ENCODE assay signal across 10 cellular contexts in the genomic region with DNA sequence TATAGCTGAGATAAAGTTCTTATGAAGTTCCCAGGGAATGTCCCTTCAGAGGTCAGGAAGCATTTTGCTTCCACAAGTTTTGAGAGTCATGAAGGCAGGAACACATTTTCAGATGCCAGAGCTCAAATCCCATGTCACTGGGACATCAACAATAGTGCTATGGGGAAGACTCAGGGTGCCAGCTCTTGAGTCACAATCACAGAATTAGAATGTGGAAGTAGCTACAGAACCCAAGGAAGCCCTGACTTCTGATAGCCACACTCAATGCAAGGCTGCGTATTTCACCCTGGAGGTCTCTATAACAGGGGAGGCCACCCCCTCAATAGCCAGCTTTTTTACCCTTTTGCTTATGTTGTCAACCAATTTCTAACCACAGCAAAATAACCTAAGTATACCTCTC. TPM values are rescaled to one million over a fixed set of nuclear protein-coding genes. Genes with fewer than 3 reads are reported as not detected.
"Had no signal": no experiment of that assay in that cellular context is flagged by ENCODE, and none has a peak within 500 bp of the region (broad histone marks: within the 10 kb centered on the region; RNA-seq: fewer than 3 reads in every experiment).

No MANE protein-coding gene starts in this region.

RNA-seq across cellular contexts. Expression of a gene that starts 47.8 kb away (rescaled TPM):
- total RNA-seq: NCI-H460, OCI-LY7, PC-3, PC-9, Peyer's patch, RPMI7951, SJCRH30, SJSA1, SK-MEL-5 had no signal
- polyA plus RNA-seq: SK-N-SH had no signal
